ENCODE assay signal across 29 cellular contexts in the genomic region with DNA sequence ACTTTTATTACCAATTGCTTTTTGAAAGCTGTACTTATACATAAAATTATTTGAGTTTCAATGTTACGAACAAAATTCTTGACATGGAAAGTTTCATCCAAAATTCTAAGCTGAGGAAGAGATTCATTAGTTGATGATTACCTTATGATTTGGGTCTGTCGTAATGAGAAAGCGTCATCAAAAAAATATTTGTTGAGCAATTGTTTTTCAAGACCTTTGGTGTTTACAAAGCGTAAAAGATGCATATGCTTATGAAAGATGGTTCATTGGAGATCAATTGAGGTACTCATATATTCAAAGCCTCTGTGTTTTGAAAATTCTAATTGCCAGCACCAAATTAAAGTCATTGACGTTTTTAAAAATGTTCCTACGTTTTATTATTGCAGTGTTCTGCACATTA.
"Had no signal": no experiment of that assay in that cellular context is flagged by ENCODE, and none has a peak within 500 bp of the region (broad histone marks: within the 10 kb centered on the region; RNA-seq: fewer than 3 reads in every experiment).

No MANE protein-coding gene starts in this region.

- H3K9me3 ChIP-seq: adrenal gland, body of pancreas, esophagus muscularis mucosa had no signal

- H3K4me1 ChIP-seq: adrenal gland, body of pancreas, esophagus muscularis mucosa had no signal

- H3K36me3 ChIP-seq: adrenal gland, esophagus muscularis mucosa had no signal

- DNase-seq: activated CD4-positive, alpha-beta memory T cell treated with anti-CD3 and anti-CD28 coated beads for 36 hours; activated CD4-positive, alpha-beta T cell treated with anti-CD3 and anti-CD28 coated beads for 36 hours; activated CD4-positive, CD25-positive, alpha-beta regulatory T cell; activated CD4-positive, CD25-positive, alpha-beta regulatory T cell treated with anti-CD3 and anti-CD28 coated beads, Interleukin-2, amount 50 U/mL, for 72 hours; activated CD8-positive, alpha-beta memory T cell treated with anti-CD3 and anti-CD28 coated beads, Interleukin-2, amount 10 ng/mL, durations not matched to agents 7 days and 5 days; activated CD8-positive, alpha-beta memory T cell treated with anti-CD3 and anti-CD28 coated beads, Interleukin-2, amount 50 U/mL, for 4 hours; activated CD8-positive, alpha-beta T cell treated with anti-CD3 and anti-CD28 coated beads, Interleukin-2, amount 10 ng/mL, durations not matched to agents 7 days and 5 days; activated effector memory CD4-positive, alpha-beta T cell treated with anti-CD3 and anti-CD28 coated beads, Interleukin-2, amount 50 U/mL, for 16 hours; activated naive CD4-positive, alpha-beta T cell treated with anti-CD3 and anti-CD28 coated beads for 36 hours; activated naive CD8-positive, alpha-beta T cell treated with anti-CD3 and anti-CD28 coated beads for 36 hours; activated naive CD8-positive, alpha-beta T cell treated with anti-CD3 and anti-CD28 coated beads, Interleukin-2, amount 50 U/mL, for 24 hours; activated T-cell treated with anti-CD3 and anti-CD28 coated beads, Interleukin-2, amount 50 U/mL, for 1 hour; activated T-cell treated with anti-CD3 and anti-CD28 coated beads, Interleukin-2, amount 50 U/mL, for 48 hours; adrenal gland; amygdala; aorta; body of pancreas; caudate nucleus; cortex of kidney; dermis blood vessel endothelial cell; effector CD4-positive, alpha-beta T cell; effector memory CD8-positive, alpha-beta T cell; erythroblast; foreskin fibroblast; head of caudate nucleus; T-helper 2 cell had no signal

- H3K27ac ChIP-seq: adrenal gland, body of pancreas, esophagus muscularis mucosa had no signal

- ATAC-seq: activated CD4-positive, alpha-beta T cell treated with anti-CD3 and anti-CD28 coated beads for 36 hours; activated CD8-positive, alpha-beta memory T cell treated with anti-CD3 and anti-CD28 coated beads, Interleukin-2, amount 10 ng/mL, durations not matched to agents 7 days and 5 days; activated CD8-positive, alpha-beta T cell treated with anti-CD3 and anti-CD28 coated beads, Interleukin-2, amount 10 ng/mL, durations not matched to agents 7 days and 5 days; activated naive CD8-positive, alpha-beta T cell treated with anti-CD3 and anti-CD28 coated beads, Interleukin-2, amount 50 U/mL, for 24 hours; body of pancreas; effector memory CD8-positive, alpha-beta T cell had no signal

- H3K4me3 ChIP-seq: adrenal gland, body of pancreas, esophagus muscularis mucosa had no signal

- FAIRE-seq: colon, frontal cortex had no signal

- H3K27me3 ChIP-seq: adrenal gland, body of pancreas, esophagus muscularis mucosa had no signal
